18 cellular contexts compared by ENCODE assay signal in the genomic region with DNA sequence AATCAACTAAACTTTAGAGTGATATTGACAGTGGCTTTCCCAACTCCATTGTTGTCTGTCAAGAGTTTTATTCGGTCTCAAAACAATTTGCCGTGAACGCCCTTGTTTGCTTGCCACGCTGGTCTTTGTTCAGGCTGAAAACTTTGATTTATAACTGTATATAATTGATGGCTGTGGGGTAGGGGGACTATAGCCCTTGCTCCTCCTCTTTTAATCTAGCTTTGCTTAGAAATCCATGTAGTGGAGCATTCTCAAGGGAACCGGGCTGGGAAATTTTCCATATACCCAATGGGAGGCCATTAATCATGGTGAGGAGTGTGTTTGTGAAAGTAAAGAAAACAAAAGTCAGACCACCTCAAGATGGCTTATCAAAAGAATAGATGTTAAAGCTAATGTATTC.
"Had no signal": no experiment of that assay in that cellular context is flagged by ENCODE, and none has a peak within 500 bp of the region (broad histone marks: within the 10 kb centered on the region; RNA-seq: fewer than 3 reads in every experiment).

No MANE protein-coding gene starts in this region.

- H3K4me1 ChIP-seq: testis, upper lobe of right lung had no signal

- H3K27ac ChIP-seq: brain microvascular endothelial cell, epithelial cell of prostate, stomach, testis, upper lobe of right lung, VCaP had no signal

- H3K36me3 ChIP-seq: brain microvascular endothelial cell, stomach, upper lobe of right lung had no signal

- ATAC-seq: effector memory CD8-positive, alpha-beta T cell; sciatic nerve; upper lobe of right lung had no signal

- H3K27ac Mint-ChIP-seq: activated naive CD4-positive, alpha-beta T cell treated with anti-CD3 and anti-CD28 coated beads for 36 hours; activated T-helper 2 cell treated with anti-CD3 and anti-CD28 coated beads, Interferon-gamma antibody, Interleukin-2, Interleukin-4, amounts not matched to agents 10 μg/mL and 5 μg/mL and 100 μg/mL, durations not matched to agents 14 hours and 24 hours and 36 hours; dendritic cell treated with granulocyte-macrophage colony-stimulating factor and Interleukin-4, amounts not matched to agents 40 ng/mL and 50 ng/mL, for 4 days; effector memory CD8-positive, alpha-beta T cell had no signal

- H3K27me3 ChIP-seq: brain microvascular endothelial cell, stomach, testis, upper lobe of right lung had no signal

- H3K4me3 ChIP-seq: stomach, testis, upper lobe of right lung had no signal

- H3K27me3 Mint-ChIP-seq: dendritic cell treated with granulocyte-macrophage colony-stimulating factor and Interleukin-4, amounts not matched to agents 40 ng/mL and 50 ng/mL, for 4 days; effector memory CD8-positive, alpha-beta T cell had no signal

- H3K4me3 Mint-ChIP-seq: activated naive CD4-positive, alpha-beta T cell treated with anti-CD3 and anti-CD28 coated beads for 36 hours; dendritic cell treated with granulocyte-macrophage colony-stimulating factor and Interleukin-4, amounts not matched to agents 40 ng/mL and 50 ng/mL, for 4 days; effector memory CD8-positive, alpha-beta T cell had no signal

- DNase-seq: activated CD4-positive, alpha-beta T cell treated with anti-CD3 and anti-CD28 coated beads for 1 hour; activated CD4-positive, alpha-beta T cell treated with anti-CD3 and anti-CD28 coated beads, Interleukin-2, amount 50 U/mL, for 48 hours; activated naive CD4-positive, alpha-beta T cell treated with anti-CD3 and anti-CD28 coated beads for 36 hours; brain microvascular endothelial cell; effector memory CD8-positive, alpha-beta T cell; foreskin melanocyte; head of caudate nucleus; kidney glomerular epithelial cell; mesenchymal stem cell; stimulated activated CD4-positive, alpha-beta T cell treated with anti-CD3 and anti-CD28 coated beads, Interleukin-1b, Interleukin-23, amount 100 ng/mL, for 48 hours; stomach; testis; upper lobe of right lung had no signal

- H3K9me3 ChIP-seq: stomach, testis, upper lobe of right lung had no signal
